19 cellular contexts compared by ENCODE assay signal in the genomic region with DNA sequence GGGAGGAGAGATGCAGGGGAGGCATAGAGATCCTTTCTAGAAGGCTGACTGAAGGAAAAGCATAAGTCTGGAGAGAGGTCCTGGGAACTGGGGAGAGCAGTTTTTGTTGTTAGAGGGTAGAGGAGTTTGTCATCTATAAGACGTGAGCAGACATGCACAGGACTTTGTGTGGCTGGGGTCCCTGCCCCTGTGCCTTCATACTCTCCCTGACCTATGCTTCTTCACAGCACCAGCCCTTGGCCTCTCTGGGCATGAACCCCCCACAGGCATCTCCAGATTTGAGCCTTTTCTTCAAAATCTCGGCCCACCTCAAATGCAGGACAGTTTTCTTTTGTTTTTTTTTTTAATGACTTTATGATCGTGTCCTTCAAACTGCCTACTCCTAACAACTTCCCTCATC.
DNase-seq lines count a peak whose midpoint lies in the region; TF ChIP-seq lines count a peak whose summit lies in the region.
"Had no signal": no experiment of that assay in that cellular context is flagged by ENCODE, and none has a peak within 500 bp of the region (broad histone marks: within the 10 kb centered on the region; RNA-seq: fewer than 3 reads in every experiment).

No MANE protein-coding gene starts in this region.

- no peak for TF ChIP-seq EP300 in esophagus muscularis mucosa (IDR thresholded peaks at IDR 0.05)

- no peak for TF ChIP-seq POLR2A in breast epithelium (IDR thresholded peaks at IDR 0.05)
- no peak for TF ChIP-seq POLR2A in esophagus muscularis mucosa (IDR thresholded peaks at IDR 0.05; ENCODE audit: low read depth)

- 83% methylated on average over 3 of the region's 3 CpGs for WGBS in esophagus muscularis mucosa

- H3K9me3 ChIP-seq in iPS-20b (ENCODE audit: insufficient read depth, low read depth, low read length) (no peaks in the 10 kb centered on the region), osteoblast (ENCODE audit: low read depth, low read length) (no peaks in the 10 kb centered on the region), breast epithelium (no peaks in the 10 kb centered on the region), esophagus muscularis mucosa (no peaks in the 10 kb centered on the region)

- H3K36me3 ChIP-seq in ACC112 (ENCODE audit: insufficient read depth, low read length) (peaks cover 7% of the 10 kb centered on the region), iPS-20b (ENCODE audit: insufficient read depth, low read depth, low read length) (no peaks in the 10 kb centered on the region), osteoblast (ENCODE audit: insufficient read depth, low read length) (no peaks in the 10 kb centered on the region), breast epithelium (no peaks in the 10 kb centered on the region), esophagus muscularis mucosa (peaks cover 15 to 72% (median 38%) of the 10 kb centered on the region in 4 donors)

- intact Hi-C loops in breast epithelium (cut with DNase I; ENCODE audit: low total_unique reads) (no loop called here), esophagus muscularis mucosa (cut with DNase I) (no loop called here)

- peak overlapping the region; percentile 33; the same call in 1 of the 2 replicates for H3K9ac ChIP-seq in iPS-20b (ENCODE audit: low read depth, low read length)

- DNase-seq in osteoblast (ENCODE audit: insufficient read length, low spot score, missing footprints) (no peak), breast epithelium (ENCODE audit: low spot score in 2 of 2) (no peak), retina (no peak), DMS 273 (lab: John Stamatoyannopoulos, UW; ENCODE audit: unreplicated experiment) (no peak), esophagus muscularis mucosa (ENCODE audit: extremely low spot score) (no peak)
- DNase-seq: Calu3; CD8-positive, alpha-beta memory T cell; GF-D8; GOT3; Kasumi-1; NCI-H1417; NCI-H1694 treated with DMSO at 0.1 percent for 48 hours; NCI-H446; NCI-H526 treated with DMSO at 0.1 percent for 48 hours; Right ventricle myocardium superior had no signal

- no peaks in the 10 kb centered on the region for H3K27me3 ChIP-seq in ACC112 (ENCODE audit: insufficient read depth, low read length)
- H3K27me3 ChIP-seq in iPS-20b (ENCODE audit: insufficient read depth, low read length): no peaks in the 10 kb centered on the region
- H3K27me3 ChIP-seq in osteoblast (ENCODE audit: insufficient read depth, low read length): no peaks in the 10 kb centered on the region
- H3K27me3 ChIP-seq in breast epithelium: no peaks in the 10 kb centered on the region
- H3K27me3 ChIP-seq in esophagus muscularis mucosa: no peaks in the 10 kb centered on the region

- H3K27ac ChIP-seq in ACC112 (ENCODE audit: low read depth, low read length) (peak overlapping the region; percentile 84; the same call in 1 of the 2 replicates), VCaP (0 out of 2 replicates have a peak overlapping the region, but pooled peaks have one; percentile 2), iPS-20b (ENCODE audit: low read length) (peak overlapping the region; percentile 57), osteoblast (ENCODE audit: low read depth, low read length) (peak overlapping the region; percentile 85), breast epithelium (no peak overlapping the region), esophagus muscularis mucosa (replicated peaks in 1 of 4) (no peak overlapping the region)
- H3K27ac ChIP-seq: C4-2B had no signal

- no peak overlapping the region for H2AFZ ChIP-seq in ACC112 (ENCODE audit: low read length, unreplicated experiment)
- H2AFZ ChIP-seq in osteoblast (ENCODE audit: low read length): no peak overlapping the region

- H3K79me2 ChIP-seq in ACC112 (ENCODE audit: control insufficient read depth, insufficient read depth, low read length, unreplicated experiment) (peaks cover 6% of the 10 kb centered on the region), osteoblast (ENCODE audit: insufficient read depth, low read length) (no peaks in the 10 kb centered on the region)

- H3K4me3 ChIP-seq in ACC112 (ENCODE audit: low read depth, low read length) (no peak overlapping the region), iPS-20b (ENCODE audit: low read length) (no peak overlapping the region), osteoblast (ENCODE audit: insufficient read depth, low read length) (no peak overlapping the region), breast epithelium (no peak overlapping the region), esophagus muscularis mucosa (no peak overlapping the region)

- TF ChIP-seq CTCF in VCaP (conservative IDR thresholded peaks at IDR 0.05): no peak
- no peak for TF ChIP-seq CTCF in osteoblast (IDR thresholded peaks at IDR 0.05; ENCODE audit: extremely low read depth, low read depth, low read length)
- no peak for TF ChIP-seq CTCF in breast epithelium (IDR thresholded peaks at IDR 0.05)
- TF ChIP-seq CTCF in esophagus muscularis mucosa (IDR thresholded peaks at IDR 0.05): no peak

- no peak overlapping the region for H3K4me2 ChIP-seq in osteoblast (ENCODE audit: insufficient read depth, low read length)

- H3K4me1 ChIP-seq in ACC112 (ENCODE audit: control insufficient read depth, insufficient read depth, low read length, unreplicated experiment) (peaks cover 42% of the 10 kb centered on the region), iPS-20b (ENCODE audit: insufficient read depth, low read length) (peaks cover 25% of the 10 kb centered on the region), osteoblast (ENCODE audit: insufficient read depth, low read length) (peaks cover 34% of the 10 kb centered on the region), breast epithelium (no peaks in the 10 kb centered on the region), esophagus muscularis mucosa (peaks cover 0 to 14% (median 10%) of the 10 kb centered on the region in 4 donors)

- no peaks in the 10 kb centered on the region for H4K20me1 ChIP-seq in osteoblast (ENCODE audit: insufficient read depth, low read length)

Comparison
In these comparisons a context has a peak if more than half of its experiments do, and no peak if none do; other contexts are left out.
1. H3K27ac ChIP-seq: peak in ACC112 (single experiment), VCaP (single experiment), iPS-20b (single experiment) and osteoblast (single experiment); none in breast epithelium (0 of 2) and esophagus muscularis mucosa (0 of 4).